ENCODE assay signal across 8 cellular contexts in genomic region chr15:50003786-50004334, GRCh38.
DNase-seq lines count a peak whose midpoint lies in the region; ATAC-seq and TF ChIP-seq lines count a peak whose summit lies in the region.

No MANE protein-coding gene starts in this region.

- CTCF ChIA-PET in CD8-positive, alpha-beta T cell (lab: Charles Lee), result interaction anchor here (1.3 to 1.7 kb wide), 4 partner anchors 17 to 1142 kb away, joined by 3 to 6 read pairs (median 4); no protein-coding TSS in a partner anchor

- no peak overlapping the region for H3K4me3 Mint-ChIP-seq in CD8-positive, alpha-beta T cell

- no peak overlapping the region for H3K27ac Mint-ChIP-seq in CD8-positive, alpha-beta T cell

- TF ChIP-seq CTCF in CD8-positive, alpha-beta T cell (IDR thresholded peaks at IDR 0.05), result no peak
- peak; percentile 77 for TF ChIP-seq CTCF in epithelial cell of proximal tubule (conservative IDR thresholded peaks at IDR 0.05; ENCODE audit: low read depth, low read length)

- no peaks in the 10 kb centered on the region for H3K9me3 Mint-ChIP-seq in CD8-positive, alpha-beta T cell

- H3K27ac ChIP-seq in CD8-positive, alpha-beta T cell (ENCODE audit: low read depth, low read length), result no peak overlapping the region

- H3K36me3 Mint-ChIP-seq in CD8-positive, alpha-beta T cell, result no peaks in the 10 kb centered on the region

- no peaks in the 10 kb centered on the region for H3K27me3 ChIP-seq in CD8-positive, alpha-beta T cell (ENCODE audit: insufficient read depth, low read length)

- POLR2A ChIA-PET in CD8-positive, alpha-beta T cell (lab: Charles Lee), result no interaction called here

- peak; percentile 64 for ATAC-seq in CD8-positive, alpha-beta T cell
- peak; percentile 100 for ATAC-seq in GM19463 (IDR thresholded peaks at IDR 0.05; ENCODE audit: unreplicated experiment)
- ATAC-seq in HG03565 (IDR thresholded peaks at IDR 0.05; ENCODE audit: unreplicated experiment), result peak; percentile 98

- no peaks in the 10 kb centered on the region for H3K36me3 ChIP-seq in CD8-positive, alpha-beta T cell (ENCODE audit: insufficient read depth, low read length)

- no peaks in the 10 kb centered on the region for H3K27me3 Mint-ChIP-seq in CD8-positive, alpha-beta T cell (ENCODE audit: low read depth)

- no peak overlapping the region for H3K4me3 ChIP-seq in CD8-positive, alpha-beta T cell (ENCODE audit: low read depth, low read length)
- H3K4me3 ChIP-seq in epithelial cell of proximal tubule (ENCODE audit: low read depth, low read length), result no peak overlapping the region

- no peaks in the 10 kb centered on the region for H3K9me3 ChIP-seq in CD8-positive, alpha-beta T cell (ENCODE audit: low read length)

- no peaks in the 10 kb centered on the region for H3K4me1 ChIP-seq in CD8-positive, alpha-beta T cell (ENCODE audit: insufficient read depth, low read length)

- peak; percentile 16 to 69 (median 48) for DNase-seq in CD8-positive, alpha-beta T cell
- DNase-seq in NCI-H82 treated with DMSO at 0.1 percent for 48 hours (lab: John Stamatoyannopoulos, UW; ENCODE audit: unreplicated experiment) (peak; percentile 69), epithelial cell of proximal tubule (ENCODE audit: low read depth) (no peak), mucosa of gallbladder (ENCODE audit: low spot score) (peak; percentile 81)
- peak; percentile 5 to 28 (median 27) for DNase-seq in activated CD8-positive, alpha-beta memory T cell treated with anti-CD3 and anti-CD28 coated beads for 48 hours (ENCODE audit: low read depth in 2 of 3, low spot score in 2 of 3)
- DNase-seq in stimulated activated CD8-positive, alpha-beta memory T cell treated with anti-CD3 and anti-CD28 coated beads, Interleukin-7, amount 100 ng/mL, for 24 hours (ENCODE audit: low read depth), result peak; percentile 18

- intact Hi-C loops in CD8-positive, alpha-beta T cell (cut with DNase I, micrococcal nuclease), result loop anchor here in 1 of 2 experiments (5.0 kb wide), 2 partner anchors 767 to 1142 kb away; no protein-coding TSS in a partner anchor

- peaks cover 5% of the 10 kb centered on the region for H3K4me1 Mint-ChIP-seq in CD8-positive, alpha-beta T cell (ENCODE audit: low read depth)
